In genomic region chr1:6205849-6206845, GRCh38 we compare ENCODE assay signal across 8 cellular contexts. TPM values are rescaled to one million over a fixed set of nuclear protein-coding genes. Genes with fewer than 3 reads are reported as not detected.
DNase-seq lines count a peak whose midpoint lies in the region; ATAC-seq, FAIRE-seq and TF ChIP-seq lines count a peak whose summit lies in the region.

A gene with protein sequence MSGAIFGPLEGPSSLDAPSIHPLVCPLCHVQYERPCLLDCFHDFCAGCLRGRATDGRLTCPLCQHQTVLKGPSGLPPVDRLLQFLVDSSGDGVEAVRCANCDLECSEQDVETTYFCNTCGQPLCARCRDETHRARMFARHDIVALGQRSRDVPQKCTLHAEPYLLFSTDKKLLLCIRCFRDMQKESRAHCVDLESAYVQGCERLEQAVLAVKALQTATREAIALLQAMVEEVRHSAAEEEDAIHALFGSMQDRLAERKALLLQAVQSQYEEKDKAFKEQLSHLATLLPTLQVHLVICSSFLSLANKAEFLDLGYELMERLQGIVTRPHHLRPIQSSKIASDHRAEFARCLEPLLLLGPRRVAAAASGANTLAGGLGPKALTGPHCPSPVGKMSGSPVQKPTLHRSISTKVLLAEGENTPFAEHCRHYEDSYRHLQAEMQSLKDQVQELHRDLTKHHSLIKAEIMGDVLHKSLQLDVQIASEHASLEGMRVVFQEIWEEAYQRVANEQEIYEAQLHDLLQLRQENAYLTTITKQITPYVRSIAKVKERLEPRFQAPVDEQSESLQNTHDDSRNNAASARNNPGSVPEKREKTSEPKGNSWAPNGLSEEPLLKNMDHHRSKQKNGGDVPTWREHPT (plus strand): TSS chr1:6206119. CDS start chr1:6206536, 417 bp downstream.

- peaks cover 9% of the 10 kb centered on the region for H3K4me1 ChIP-seq in A549

- TF ChIP-seq EP300 in A549 (IDR thresholded peaks at IDR 0.05), result no peak

- no peak for FAIRE-seq in A549 (lab: Jason Lieb, UNC)

- CTCF ChIA-PET in A549 (lab: Yijun Ruan, JAX), result interaction anchor here (0.9 to 3.6 kb wide), 17 partner anchors 8 to 169 kb away, joined by 3 to 26 read pairs (median 6); partner anchors contain the start of gene ICMT

- TF ChIP-seq CTCF in A549 (IDR thresholded peaks at IDR 0.05), result no peak

- peak within 1 kb of the TSS; percentile 65 for H3K4me2 ChIP-seq in A549

- peak; percentile 77 to 88 for ATAC-seq in A549
- ATAC-seq in GM18870 (IDR thresholded peaks at IDR 0.05; ENCODE audit: unreplicated experiment), result peak; percentile 66
- ATAC-seq in HG03520 (IDR thresholded peaks at IDR 0.05; ENCODE audit: unreplicated experiment), result peak; percentile 63

- H3K4me3 ChIP-seq in A549, result peak within 1 kb of the TSS; percentile 93

- TF ChIP-seq RAD21 in A549 (conservative IDR thresholded peaks at IDR 0.05 in 1 of 2, IDR thresholded peaks at IDR 0.05 in 1 of 2), result no peak

- H3K27ac ChIP-seq in A549, result peak within 1 kb of the TSS; percentile 99 to 100

- H3K9me3 ChIP-seq in A549, result no peaks in the 10 kb centered on the region

- DNase-seq in A549 (ENCODE audit: low read depth in 1 of 2, low spot score in 1 of 2) (peak; percentile 82 to 85), dermis blood vessel endothelial cell (peak; percentile 52), lung microvascular endothelial cell (ENCODE audit: low read depth in 2 of 2) (peak; percentile 43 to 47), pons (ENCODE audit: low spot score) (no peak)
- DNase-seq in activated CD4-positive, alpha-beta T cell treated with anti-CD3 and anti-CD28 coated beads for 24 hours (ENCODE audit: low read depth in 2 of 2), result peak; percentile 42 to 59
- DNase-seq in stimulated activated CD8-positive, alpha-beta memory T cell treated with anti-CD3 and anti-CD28 coated beads, Interleukin-15, amount 100 ng/mL, for 48 hours (ENCODE audit: low read depth in 2 of 2), result peak; percentile 62 to 63

- 3% methylated on average over 7 of the region's 91 CpGs for WGBS in A549 (ENCODE audit: missing lambda C conversion rate)

- POLR2A ChIA-PET in A549 (lab: Yijun Ruan, JAX), result interaction anchor here (0.6 to 1.0 kb wide), 5 partner anchors 9 to 213 kb away, joined by 3 to 9 read pairs (median 3); partner anchors contain the start of gene ICMT

- TF ChIP-seq POLR2A in A549 (IDR thresholded peaks at IDR 0.05; ENCODE audit: low read length), result peak; percentile 75

TF ChIP-seq in A549, 52 proteins besides CTCF, POLR2A, EP300 and RAD21:
- TF ChIP-seq KDM5A (IDR thresholded peaks at IDR 0.05) (no peak), FOSB (CRISPR knock-in tag; IDR thresholded peaks at IDR 0.05) (no peak), RARB (CRISPR knock-in tag; IDR thresholded peaks at IDR 0.05) (peak; percentile 54; the same call in 1 of the 2 replicates), EHMT2 (IDR thresholded peaks at IDR 0.05; ENCODE audit: low read depth) (no peak), NFE2L2 (conservative IDR thresholded peaks at IDR 0.05; ENCODE audit: low read length) (no peak), CBX8 (IDR thresholded peaks at IDR 0.05) (no peak), PHF8 (IDR thresholded peaks at IDR 0.05; ENCODE audit: borderline replicate concordance, low read depth) (peak; percentile 58; the same call in 1 of the 2 replicates), ZSCAN20 (CRISPR knock-in tag; IDR thresholded peaks at IDR 0.05) (no peak), ZFP36 (IDR thresholded peaks at IDR 0.05; ENCODE audit: borderline replicate concordance, partially characterized antibody) (no peak), MAFK (IDR thresholded peaks at IDR 0.05; ENCODE audit: partially characterized antibody) (no peak), HOXA7 (CRISPR knock-in tag; IDR thresholded peaks at IDR 0.05) (no peak), GATA3 (IDR thresholded peaks at IDR 0.05; ENCODE audit: borderline replicate concordance) (no peak), JUN (IDR thresholded peaks at IDR 0.05) (peak; percentile 50 to 55; a peak in 1 of 5 replicates), SMC3 (IDR thresholded peaks at IDR 0.05) (no peak), MAZ (IDR thresholded peaks at IDR 0.05; ENCODE audit: borderline replicate concordance, low read depth, low read length) (peak; percentile 95), MYC (IDR thresholded peaks at IDR 0.05; ENCODE audit: borderline replicate concordance, low read length) (no peak), CHD4 (IDR thresholded peaks at IDR 0.05; ENCODE audit: borderline replicate concordance) (no peak)
- TF ChIP-seq, protein P1, sequence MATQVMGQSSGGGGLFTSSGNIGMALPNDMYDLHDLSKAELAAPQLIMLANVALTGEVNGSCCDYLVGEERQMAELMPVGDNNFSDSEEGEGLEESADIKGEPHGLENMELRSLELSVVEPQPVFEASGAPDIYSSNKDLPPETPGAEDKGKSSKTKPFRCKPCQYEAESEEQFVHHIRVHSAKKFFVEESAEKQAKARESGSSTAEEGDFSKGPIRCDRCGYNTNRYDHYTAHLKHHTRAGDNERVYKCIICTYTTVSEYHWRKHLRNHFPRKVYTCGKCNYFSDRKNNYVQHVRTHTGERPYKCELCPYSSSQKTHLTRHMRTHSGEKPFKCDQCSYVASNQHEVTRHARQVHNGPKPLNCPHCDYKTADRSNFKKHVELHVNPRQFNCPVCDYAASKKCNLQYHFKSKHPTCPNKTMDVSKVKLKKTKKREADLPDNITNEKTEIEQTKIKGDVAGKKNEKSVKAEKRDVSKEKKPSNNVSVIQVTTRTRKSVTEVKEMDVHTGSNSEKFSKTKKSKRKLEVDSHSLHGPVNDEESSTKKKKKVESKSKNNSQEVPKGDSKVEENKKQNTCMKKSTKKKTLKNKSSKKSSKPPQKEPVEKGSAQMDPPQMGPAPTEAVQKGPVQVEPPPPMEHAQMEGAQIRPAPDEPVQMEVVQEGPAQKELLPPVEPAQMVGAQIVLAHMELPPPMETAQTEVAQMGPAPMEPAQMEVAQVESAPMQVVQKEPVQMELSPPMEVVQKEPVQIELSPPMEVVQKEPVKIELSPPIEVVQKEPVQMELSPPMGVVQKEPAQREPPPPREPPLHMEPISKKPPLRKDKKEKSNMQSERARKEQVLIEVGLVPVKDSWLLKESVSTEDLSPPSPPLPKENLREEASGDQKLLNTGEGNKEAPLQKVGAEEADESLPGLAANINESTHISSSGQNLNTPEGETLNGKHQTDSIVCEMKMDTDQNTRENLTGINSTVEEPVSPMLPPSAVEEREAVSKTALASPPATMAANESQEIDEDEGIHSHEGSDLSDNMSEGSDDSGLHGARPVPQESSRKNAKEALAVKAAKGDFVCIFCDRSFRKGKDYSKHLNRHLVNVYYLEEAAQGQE (IDR thresholded peaks at IDR 0.05), result no peak
- TF ChIP-seq, protein P2, sequence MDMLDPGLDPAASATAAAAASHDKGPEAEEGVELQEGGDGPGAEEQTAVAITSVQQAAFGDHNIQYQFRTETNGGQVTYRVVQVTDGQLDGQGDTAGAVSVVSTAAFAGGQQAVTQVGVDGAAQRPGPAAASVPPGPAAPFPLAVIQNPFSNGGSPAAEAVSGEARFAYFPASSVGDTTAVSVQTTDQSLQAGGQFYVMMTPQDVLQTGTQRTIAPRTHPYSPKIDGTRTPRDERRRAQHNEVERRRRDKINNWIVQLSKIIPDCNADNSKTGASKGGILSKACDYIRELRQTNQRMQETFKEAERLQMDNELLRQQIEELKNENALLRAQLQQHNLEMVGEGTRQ (IDR thresholded peaks at IDR 0.05), result no peak
- TF ChIP-seq, protein P3, sequence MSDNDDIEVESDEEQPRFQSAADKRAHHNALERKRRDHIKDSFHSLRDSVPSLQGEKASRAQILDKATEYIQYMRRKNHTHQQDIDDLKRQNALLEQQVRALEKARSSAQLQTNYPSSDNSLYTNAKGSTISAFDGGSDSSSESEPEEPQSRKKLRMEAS (IDR thresholded peaks at IDR 0.05), result peak; percentile 52; the same call in 1 of the 2 replicates

RNA-seq across cellular contexts. Expression of the gene that starts here (rescaled TPM):
- polyA plus RNA-seq in A549 (2011; rRNA removed), result 11.3 and 17.9 TPM in 2 replicates
- polyA plus RNA-seq in A549 (2012; cell fraction: cytosol; rRNA removed), result 51.4 and 60.1 TPM in 2 replicates
- 287 and 554 TPM in 2 replicates for polyA plus RNA-seq in A549 (2012; cell fraction: nucleus; rRNA removed)
- 24.6 to 28.0 TPM (median 27.6 TPM) in 3 replicates for polyA plus RNA-seq in A549 (2017; fragmentation: RNase III; extraction: RNeasy Plus Mini Kit Qiagen cat#74134 plus additional on column Dnase treatment)
- polyA minus RNA-seq in A549 (2011; rRNA and poly(A)+ RNA removed), result 17.1 and 19.7 TPM in 2 replicates
- total RNA-seq in dermis blood vessel endothelial cell, result 3.4 and 37.6 TPM in 2 replicates
- total RNA-seq in lung microvascular endothelial cell, result 2.4 and 2.6 TPM in 2 replicates
